In the genomic region with DNA sequence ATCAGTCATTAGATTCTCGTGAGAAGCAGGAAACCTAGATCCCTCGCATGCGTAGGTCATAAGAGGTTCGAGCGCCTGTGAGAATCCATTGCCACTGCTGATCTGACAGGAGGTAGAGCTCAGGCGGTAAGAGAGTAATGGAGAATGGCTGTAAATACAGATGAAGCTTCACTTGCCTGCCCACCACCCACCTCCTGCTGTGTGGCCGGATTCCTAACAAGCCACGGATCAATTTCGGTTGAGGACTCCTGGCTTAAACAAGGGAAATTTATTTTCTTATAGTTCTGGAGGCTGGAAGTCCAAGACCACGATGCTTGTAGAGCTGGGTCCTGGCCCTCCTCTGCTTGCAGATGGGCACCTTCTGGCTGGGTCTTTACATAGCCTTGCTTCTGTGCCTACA, we compare ENCODE assay signal across 27 cellular contexts.
"Had no signal": no experiment of that assay in that cellular context is flagged by ENCODE, and none has a peak within 500 bp of the region (broad histone marks: within the 10 kb centered on the region; RNA-seq: fewer than 3 reads in every experiment).

No MANE protein-coding gene starts in this region.

- ATAC-seq: foreskin keratinocyte; gastroesophageal sphincter; heart right ventricle; left lung; naive thymus-derived CD4-positive, alpha-beta T cell; stimulated activated naive CD8-positive, alpha-beta T cell treated with anti-CD3 and anti-CD28 coated beads, Interleukin-15, amount 100 ng/mL, for 72 hours had no signal

- H3K27me3 ChIP-seq: colonic mucosa, esophagus muscularis mucosa, foreskin keratinocyte, gastroesophageal sphincter, heart right ventricle, left lung, ovary, sigmoid colon, suprapubic skin, transverse colon, vagina had no signal

- FAIRE-seq: endothelial cell of umbilical vein, kidney had no signal

- H3K27ac Mint-ChIP-seq: dendritic cell treated with granulocyte-macrophage colony-stimulating factor and Interleukin-4, amounts not matched to agents 40 ng/mL and 50 ng/mL, for 4 days; nephron; stimulated activated naive CD8-positive, alpha-beta T cell treated with anti-CD3 and anti-CD28 coated beads, Interleukin-15, amount 100 ng/mL, for 72 hours had no signal

- H3K4me3 ChIP-seq: colonic mucosa, esophagus muscularis mucosa, gastroesophageal sphincter, heart right ventricle, left lung, ovary, psoas muscle, sigmoid colon, suprapubic skin, transverse colon, vagina had no signal

- H3K4me3 Mint-ChIP-seq: dendritic cell treated with granulocyte-macrophage colony-stimulating factor and Interleukin-4, amounts not matched to agents 40 ng/mL and 50 ng/mL, for 4 days; naive thymus-derived CD4-positive, alpha-beta T cell; nephron; stimulated activated naive CD8-positive, alpha-beta T cell treated with anti-CD3 and anti-CD28 coated beads, Interleukin-15, amount 100 ng/mL, for 72 hours had no signal

- H3K4me1 ChIP-seq: colonic mucosa, foreskin keratinocyte, gastroesophageal sphincter, heart right ventricle, psoas muscle, suprapubic skin, vagina had no signal

- H3K27me3 Mint-ChIP-seq: dendritic cell treated with granulocyte-macrophage colony-stimulating factor and Interleukin-4, amounts not matched to agents 40 ng/mL and 50 ng/mL, for 4 days; naive thymus-derived CD4-positive, alpha-beta T cell; stimulated activated naive CD8-positive, alpha-beta T cell treated with anti-CD3 and anti-CD28 coated beads, Interleukin-15, amount 100 ng/mL, for 72 hours had no signal

- H3K27ac ChIP-seq: colonic mucosa, esophagus muscularis mucosa, foreskin keratinocyte, gastroesophageal sphincter, heart right ventricle, left lung, ovary, psoas muscle, sigmoid colon, suprapubic skin, transverse colon, vagina had no signal

- H3K9me3 ChIP-seq: colonic mucosa, esophagus muscularis mucosa, gastroesophageal sphincter, heart right ventricle, left lung, ovary, psoas muscle, sigmoid colon, suprapubic skin, transverse colon, vagina had no signal

- DNase-seq: colonic mucosa; effector CD8-positive, alpha-beta T cell; foreskin keratinocyte; heart right ventricle; hypothalamus; kidney; left lung; midbrain; occipital lobe; ovary; posterior cingulate gyrus; psoas muscle; right cardiac atrium; sigmoid colon; stimulated activated CD4-positive, alpha-beta T cell treated with anti-CD3 and anti-CD28 coated beads, Interleukin-15, amount 100 ng/mL, for 24 hours; stimulated activated CD4-positive, alpha-beta T cell treated with anti-CD3 and anti-CD28 coated beads, Interleukin-2, amount 100 ng/mL, for 48 hours; stimulated activated naive CD4-positive, alpha-beta T cell; stimulated activated naive CD8-positive, alpha-beta T cell treated with anti-CD3 and anti-CD28 coated beads, Interleukin-15, amount 100 ng/mL, for 72 hours; transverse colon had no signal

- H3K4me1 Mint-ChIP-seq: stimulated activated naive CD8-positive, alpha-beta T cell treated with anti-CD3 and anti-CD28 coated beads, Interleukin-15, amount 100 ng/mL, for 72 hours had no signal

- H3K9me3 Mint-ChIP-seq: dendritic cell treated with granulocyte-macrophage colony-stimulating factor and Interleukin-4, amounts not matched to agents 40 ng/mL and 50 ng/mL, for 4 days; naive thymus-derived CD4-positive, alpha-beta T cell; nephron; stimulated activated naive CD8-positive, alpha-beta T cell treated with anti-CD3 and anti-CD28 coated beads, Interleukin-15, amount 100 ng/mL, for 72 hours had no signal

- H3K36me3 ChIP-seq: colonic mucosa, left lung, ovary, suprapubic skin, transverse colon, vagina had no signal
